Comparison of ENCODE assay signal across 1 cellular context in genomic region chr11:62909107-62909894, GRCh38.
TF ChIP-seq lines count a peak whose summit lies in the region.

No MANE protein-coding gene starts in this region.

TF ChIP-seq in HepG2, 621 proteins besides CTCF, POLR2A, EP300 and RAD21 (continued from another document):
- TF ChIP-seq, protein P1, sequence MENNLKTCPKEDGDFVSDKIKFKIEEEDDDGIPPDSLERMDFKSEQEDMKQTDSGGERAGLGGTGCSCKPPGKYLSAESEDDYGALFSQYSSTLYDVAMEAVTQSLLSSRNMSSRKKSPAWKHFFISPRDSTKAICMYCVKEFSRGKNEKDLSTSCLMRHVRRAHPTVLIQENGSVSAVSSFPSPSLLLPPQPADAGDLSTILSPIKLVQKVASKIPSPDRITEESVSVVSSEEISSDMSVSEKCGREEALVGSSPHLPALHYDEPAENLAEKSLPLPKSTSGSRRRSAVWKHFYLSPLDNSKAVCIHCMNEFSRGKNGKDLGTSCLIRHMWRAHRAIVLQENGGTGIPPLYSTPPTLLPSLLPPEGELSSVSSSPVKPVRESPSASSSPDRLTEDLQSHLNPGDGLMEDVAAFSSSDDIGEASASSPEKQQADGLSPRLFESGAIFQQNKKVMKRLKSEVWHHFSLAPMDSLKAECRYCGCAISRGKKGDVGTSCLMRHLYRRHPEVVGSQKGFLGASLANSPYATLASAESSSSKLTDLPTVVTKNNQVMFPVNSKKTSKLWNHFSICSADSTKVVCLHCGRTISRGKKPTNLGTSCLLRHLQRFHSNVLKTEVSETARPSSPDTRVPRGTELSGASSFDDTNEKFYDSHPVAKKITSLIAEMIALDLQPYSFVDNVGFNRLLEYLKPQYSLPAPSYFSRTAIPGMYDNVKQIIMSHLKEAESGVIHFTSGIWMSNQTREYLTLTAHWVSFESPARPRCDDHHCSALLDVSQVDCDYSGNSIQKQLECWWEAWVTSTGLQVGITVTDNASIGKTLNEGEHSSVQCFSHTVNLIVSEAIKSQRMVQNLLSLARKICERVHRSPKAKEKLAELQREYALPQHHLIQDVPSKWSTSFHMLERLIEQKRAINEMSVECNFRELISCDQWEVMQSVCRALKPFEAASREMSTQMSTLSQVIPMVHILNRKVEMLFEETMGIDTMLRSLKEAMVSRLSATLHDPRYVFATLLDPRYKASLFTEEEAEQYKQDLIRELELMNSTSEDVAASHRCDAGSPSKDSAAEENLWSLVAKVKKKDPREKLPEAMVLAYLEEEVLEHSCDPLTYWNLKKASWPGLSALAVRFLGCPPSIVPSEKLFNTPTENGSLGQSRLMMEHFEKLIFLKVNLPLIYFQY (CRISPR knock-in tag; IDR thresholded peaks at IDR 0.05; ENCODE audit: borderline replicate concordance) = peak; percentile 94; the same call in 1 of the 2 replicates
- TF ChIP-seq ELF3 (CRISPR knock-in tag; IDR thresholded peaks at IDR 0.05) (no peak), ZNF180 (CRISPR knock-in tag; IDR thresholded peaks at IDR 0.05; ENCODE audit: borderline replicate concordance, low read depth) (no peak), ZNF597 (CRISPR knock-in tag; IDR thresholded peaks at IDR 0.05) (no peak), ZNF639 (CRISPR knock-in tag; conservative IDR thresholded peaks at IDR 0.05) (no peak), GABPA (IDR thresholded peaks at IDR 0.05; ENCODE audit: low read depth, low read length) (no peak), GABPA (CRISPR knock-in tag; IDR thresholded peaks at IDR 0.05; ENCODE audit: low read depth) (peak; percentile 66), NR2C2 (CRISPR knock-in tag; IDR thresholded peaks at IDR 0.05; ENCODE audit: borderline replicate concordance) (no peak), NFIC (IDR thresholded peaks at IDR 0.05; ENCODE audit: low read length) (no peak), GLMP (CRISPR knock-in tag; IDR thresholded peaks at IDR 0.05; ENCODE audit: borderline replicate concordance) (no peak), ZNF451 (CRISPR knock-in tag; IDR thresholded peaks at IDR 0.05) (no peak), ZNF292 (CRISPR knock-in tag; IDR thresholded peaks at IDR 0.05; ENCODE audit: borderline replicate concordance, low read depth) (no peak), ARNTL (CRISPR knock-in tag; IDR thresholded peaks at IDR 0.05) (no peak)
- TF ChIP-seq, protein P2, sequence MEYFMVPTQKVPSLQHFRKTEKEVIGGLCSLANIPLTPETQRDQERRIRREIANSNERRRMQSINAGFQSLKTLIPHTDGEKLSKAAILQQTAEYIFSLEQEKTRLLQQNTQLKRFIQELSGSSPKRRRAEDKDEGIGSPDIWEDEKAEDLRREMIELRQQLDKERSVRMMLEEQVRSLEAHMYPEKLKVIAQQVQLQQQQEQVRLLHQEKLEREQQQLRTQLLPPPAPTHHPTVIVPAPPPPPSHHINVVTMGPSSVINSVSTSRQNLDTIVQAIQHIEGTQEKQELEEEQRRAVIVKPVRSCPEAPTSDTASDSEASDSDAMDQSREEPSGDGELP (IDR thresholded peaks at IDR 0.05; ENCODE audit: borderline replicate concordance, low read depth) = peak; percentile 57; the same call in 1 of the 2 replicates
